Comparison of ENCODE assay signal across 18 cellular contexts in the genomic region with DNA sequence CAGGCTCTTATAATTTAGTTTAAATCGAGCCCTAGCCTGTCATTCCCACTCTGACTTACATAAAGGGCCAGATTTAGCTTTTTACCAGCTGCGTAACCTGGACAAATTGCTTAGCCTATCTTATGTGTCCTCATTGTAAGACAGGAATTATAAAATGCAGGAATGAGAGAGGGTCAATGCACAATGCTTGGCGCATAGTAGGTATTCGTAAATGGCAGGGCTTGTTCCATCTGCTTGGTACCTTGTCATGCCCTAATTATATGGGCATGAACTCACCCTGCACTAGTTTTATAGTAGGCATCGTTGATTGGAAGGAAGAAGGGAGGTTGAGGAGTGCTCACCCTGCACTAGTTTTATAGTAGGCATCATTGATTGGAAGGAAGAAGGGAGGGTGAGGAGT.
DNase-seq lines count a peak whose midpoint lies in the region; ATAC-seq and TF ChIP-seq lines count a peak whose summit lies in the region.
"Had no signal": no experiment of that assay in that cellular context is flagged by ENCODE, and none has a peak within 500 bp of the region (broad histone marks: within the 10 kb centered on the region; RNA-seq: fewer than 3 reads in every experiment).

No MANE protein-coding gene starts in this region.

- H4K8ac ChIP-seq in H9 (replicated peaks; ENCODE audit: insufficient read length, low read depth, low read length), result no peak overlapping the region

- CTCF ChIA-PET in HEK293T (lab: Yijun Ruan, JAX), result no interaction called here

- no peak overlapping the region for H2BK15ac ChIP-seq in H9 (ENCODE audit: low read depth, low read length)

- peaks cover 3% of the 10 kb centered on the region for H3K79me1 ChIP-seq in H9 (ENCODE audit: insufficient read depth, low read depth, low read length, poor library complexity, severe bottlenecking)

- H3K36me3 Mint-ChIP-seq in H9 (ENCODE audit: insufficient read depth in 1 of 3, low read depth in 3 of 3), result peaks cover 8 to 13% (median 10%) of the 10 kb centered on the region in 3 experiments; a peak in 5 of 7 replicates
- peaks cover 8% of the 10 kb centered on the region for H3K36me3 Mint-ChIP-seq in central memory CD8-positive, alpha-beta T cell (ENCODE audit: insufficient read depth)
- H3K36me3 Mint-ChIP-seq in natural killer cell treated with Interleukin-12 subunit alpha and Interleukin-12 subunit beta and Interleukin-15 and Interleukin-18, amount 100 ng/mL, for 72 hours, result peaks cover 2% of the 10 kb centered on the region

- H3K27ac ChIP-seq in BLaER1, result no peak overlapping the region
- no peak overlapping the region for H3K27ac ChIP-seq in H9 (ENCODE audit: insufficient read length, low read depth, low read length)
- no peak overlapping the region for H3K27ac ChIP-seq in esophagus squamous epithelium

- H3K27me3 Mint-ChIP-seq in H9 (ENCODE audit: low read depth), result no peaks in the 10 kb centered on the region
- no peaks in the 10 kb centered on the region for H3K27me3 Mint-ChIP-seq in central memory CD8-positive, alpha-beta T cell
- no peaks in the 10 kb centered on the region for H3K27me3 Mint-ChIP-seq in natural killer cell treated with Interleukin-12 subunit alpha and Interleukin-12 subunit beta and Interleukin-15 and Interleukin-18, amount 100 ng/mL, for 72 hours
- H3K27me3 Mint-ChIP-seq: CD4-positive, alpha-beta T cell had no signal

- H3K4me2 ChIP-seq in BLaER1 (peak overlapping the region; percentile 71), H9 (ENCODE audit: insufficient read depth, insufficient read length, low read length) (no peak overlapping the region)

- peaks cover 100% of the 10 kb centered on the region for H4K20me1 ChIP-seq in BLaER1
- H4K20me1 ChIP-seq in H9 (ENCODE audit: control insufficient read depth, insufficient read depth, insufficient read length), result no peaks in the 10 kb centered on the region

- no peak overlapping the region for H2AK5ac ChIP-seq in H9 (ENCODE audit: insufficient read length, low read length)

- POLR2A ChIA-PET in HEK293T (lab: Yijun Ruan, JAX), result no interaction called here

- peaks cover 75% of the 10 kb centered on the region for H3K36me3 ChIP-seq in BLaER1
- peaks cover 0 to 21% (median 0%) of the 10 kb centered on the region in 3 donors for H3K36me3 ChIP-seq in esophagus squamous epithelium

- intact Hi-C loops in esophagus squamous epithelium (cut with DNase I), result no loop called here

- H3K79me2 ChIP-seq in H9 (ENCODE audit: insufficient read depth, low read length), result 0 out of 2 replicates have a peak, but pooled peaks cover 2% of the 10 kb centered on the region

- no peak overlapping the region for H3K18ac ChIP-seq in H9 (ENCODE audit: insufficient read length, low read depth, low read length)

- H3K4me3 ChIP-seq in BLaER1 (no peak overlapping the region), esophagus squamous epithelium (no peak overlapping the region)

- no peak overlapping the region for H3K9ac ChIP-seq in BLaER1
- no peak overlapping the region for H3K9ac ChIP-seq in H9 (ENCODE audit: extremely low read depth, insufficient read length, low read length)

- H3K4ac ChIP-seq in H9 (ENCODE audit: low read depth, low read length), result no peak overlapping the region

- no peak overlapping the region for H2AFZ ChIP-seq in H9 (ENCODE audit: low read length)

- H3K4me3 Mint-ChIP-seq in H9, result no peak overlapping the region
- no peak overlapping the region for H3K4me3 Mint-ChIP-seq in central memory CD8-positive, alpha-beta T cell
- H3K4me3 Mint-ChIP-seq in natural killer cell treated with Interleukin-12 subunit alpha and Interleukin-12 subunit beta and Interleukin-15 and Interleukin-18, amount 100 ng/mL, for 72 hours, result peak overlapping the region; percentile 55
- H3K4me3 Mint-ChIP-seq: CD4-positive, alpha-beta T cell had no signal

- peaks cover 23 to 39% of the 10 kb centered on the region in 2 experiments for H3K4me1 Mint-ChIP-seq in H9
- H3K4me1 Mint-ChIP-seq in central memory CD8-positive, alpha-beta T cell, result peaks cover 27% of the 10 kb centered on the region
- H3K4me1 Mint-ChIP-seq in natural killer cell treated with Interleukin-12 subunit alpha and Interleukin-12 subunit beta and Interleukin-15 and Interleukin-18, amount 100 ng/mL, for 72 hours (ENCODE audit: low read depth in 2 of 2), result peaks cover 30 to 38% of the 10 kb centered on the region in 2 donors

- WGBS in H9 (ENCODE audit: extremely low coverage, insufficient read length, low lambda C conversion rate), result no CpG with 5 or more reads among the region's 5 CpGs
- WGBS in esophagus squamous epithelium, 2 donors, result 89 to 90% methylated on average over 5 of the region's 5 CpGs

- no peak overlapping the region for H3K56ac ChIP-seq in H9 (ENCODE audit: insufficient read length, low read depth, low read length)

- H3K23me2 ChIP-seq in H9 (ENCODE audit: insufficient read length, low read depth, low read length, poor library complexity, severe bottlenecking), result no peaks in the 10 kb centered on the region

- peak overlapping the region in 1 of 3 experiments; percentile 6; a peak in 2 of 7 replicates for H3K27ac Mint-ChIP-seq in H9
- H3K27ac Mint-ChIP-seq in central memory CD8-positive, alpha-beta T cell (ENCODE audit: low read depth), result peak overlapping the region; percentile 1
- peak overlapping the region; percentile 38 to 50 for H3K27ac Mint-ChIP-seq in natural killer cell treated with Interleukin-12 subunit alpha and Interleukin-12 subunit beta and Interleukin-15 and Interleukin-18, amount 100 ng/mL, for 72 hours
- H3K27ac Mint-ChIP-seq: CD4-positive, alpha-beta T cell had no signal

- no peak overlapping the region for H2BK20ac ChIP-seq in H9 (ENCODE audit: low read depth, low read length, poor library complexity, severe bottlenecking)

- H3T11ph ChIP-seq in H9 (ENCODE audit: low read length), result no peak overlapping the region

- no peak for TF ChIP-seq CTCF in H9 (conservative IDR thresholded peaks at IDR 0.05)
- no peak for TF ChIP-seq CTCF in esophagus squamous epithelium (IDR thresholded peaks at IDR 0.05)

- H4K91ac ChIP-seq in H9 (ENCODE audit: insufficient read length, low read depth, low read length), result no peak overlapping the region

- no peak for ATAC-seq in central memory CD8-positive, alpha-beta T cell (replicated peaks; ENCODE audit: extremely low read depth, poor library complexity, severe bottlenecking)
- no peak for ATAC-seq in natural killer cell treated with Interleukin-12 subunit alpha and Interleukin-12 subunit beta and Interleukin-15 and Interleukin-18, amount 100 ng/mL, for 72 hours

- no peak overlapping the region for H3K23ac ChIP-seq in H9 (ENCODE audit: insufficient read length, low read depth, low read length)

- no peaks in the 10 kb centered on the region for H3K9me3 ChIP-seq in BLaER1
- no peaks in the 10 kb centered on the region for H3K9me3 ChIP-seq in H9 (ENCODE audit: control insufficient read depth, low read depth, low read length)
- H3K9me3 ChIP-seq in esophagus squamous epithelium, result no peaks in the 10 kb centered on the region

- H2BK120ac ChIP-seq in H9 (ENCODE audit: low read depth, low read length, poor library complexity, severe bottlenecking), result no peak overlapping the region

- no peak overlapping the region for H4K5ac ChIP-seq in H9 (ENCODE audit: insufficient read length, low read depth, low read length)

- no peak overlapping the region for H3K14ac ChIP-seq in H9 (ENCODE audit: insufficient read depth, low read length)

- TF ChIP-seq POLR2A in esophagus squamous epithelium (IDR thresholded peaks at IDR 0.05), result no peak

- H3K27me3 ChIP-seq in BLaER1 (no peaks in the 10 kb centered on the region), H9 (ENCODE audit: insufficient read depth, low read length) (no peaks in the 10 kb centered on the region), esophagus squamous epithelium (no peaks in the 10 kb centered on the region)

- DNase-seq in H9, result peak; percentile 4
- no peak for DNase-seq in central memory CD8-positive, alpha-beta T cell (ENCODE audit: low spot score in 2 of 2)
- DNase-seq in natural killer cell treated with Interleukin-12 subunit alpha and Interleukin-12 subunit beta and Interleukin-15 and Interleukin-18, amount 100 ng/mL, for 72 hours (ENCODE audit: low spot score), result no peak
- no peak for DNase-seq in HEK293T (ENCODE audit: extremely low spot score)
- DNase-seq in cerebellar nuclear complex (lab: John Stamatoyannopoulos, UW), result no peak
- no peak for DNase-seq in NCI-H1092 (lab: John Stamatoyannopoulos, UW)
- DNase-seq in esophagus squamous epithelium (lab: John Stamatoyannopoulos, UW), result no peak
- DNase-seq: ACHN; AML-193; CD4-positive, alpha-beta T cell; DMS53; NCI-H1436; NCI-H2029; NCI-H2171; NCI-H446 treated with DMSO at 0.1 percent for 48 hours; NK-92 treated with Interleukin-12 subunit alpha and Interleukin-12 subunit beta, amount 100 ng/mL, for 24 hours; SHP77 treated with DMSO at 0.1 percent for 48 hours had no signal

- H2BK5ac ChIP-seq in H9 (ENCODE audit: insufficient read length, low read length), result no peak overlapping the region

- no peak overlapping the region for H2BK12ac ChIP-seq in H9 (ENCODE audit: insufficient read length, low read depth, low read length)

- H3K4me1 ChIP-seq in BLaER1 (peaks cover 70% of the 10 kb centered on the region), H9 (ENCODE audit: insufficient read depth, low read length) (peaks cover 6% of the 10 kb centered on the region), esophagus squamous epithelium (peaks cover 0 to 15% (median 0%) of the 10 kb centered on the region in 3 donors)

- H3K9me3 Mint-ChIP-seq in H9, result no peaks in the 10 kb centered on the region
- no peaks in the 10 kb centered on the region for H3K9me3 Mint-ChIP-seq in central memory CD8-positive, alpha-beta T cell
- H3K9me3 Mint-ChIP-seq in natural killer cell treated with Interleukin-12 subunit alpha and Interleukin-12 subunit beta and Interleukin-15 and Interleukin-18, amount 100 ng/mL, for 72 hours, result no peaks in the 10 kb centered on the region
- H3K9me3 Mint-ChIP-seq: CD4-positive, alpha-beta T cell had no signal

TF ChIP-seq in HEK293T, 16 proteins besides CTCF, POLR2A, EP300 and RAD21 (continues in another document):
- TF ChIP-seq PKNOX1 (IDR thresholded peaks at IDR 0.05) (no peak), BHLHE40 (IDR thresholded peaks at IDR 0.05; ENCODE audit: borderline replicate concordance) (no peak), NFRKB (IDR thresholded peaks at IDR 0.05) (no peak), ZNF384 (IDR thresholded peaks at IDR 0.05) (no peak), SP1 (IDR thresholded peaks at IDR 0.05) (no peak), ELF4 (IDR thresholded peaks at IDR 0.05) (no peak), FOXK2 (IDR thresholded peaks at IDR 0.05) (no peak), HDGF (IDR thresholded peaks at IDR 0.05; ENCODE audit: borderline replicate concordance) (no peak)
